15 cellular contexts compared by ENCODE assay signal in the genomic region with DNA sequence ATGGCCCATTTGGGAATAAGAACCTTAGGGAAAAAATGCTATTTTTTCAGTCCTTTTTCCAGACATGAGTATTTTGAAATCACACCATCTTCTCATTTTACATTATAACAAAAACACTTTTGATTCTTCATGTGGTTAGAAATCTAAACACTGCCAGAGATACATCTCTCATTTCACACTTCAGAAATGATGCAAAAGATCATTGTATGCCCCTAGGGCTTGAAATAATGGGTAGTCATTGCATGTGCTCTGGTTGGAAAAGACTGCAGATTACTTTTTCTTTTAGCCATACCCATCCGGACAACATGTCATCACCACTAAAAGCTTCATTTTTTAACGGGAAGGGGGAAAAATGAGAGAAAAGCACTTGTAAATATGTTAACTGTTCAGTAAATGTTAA.
A peak's percentile ranks its signal among the peaks of the same experiment; 100 is the strongest.
DNase-seq lines count a peak whose midpoint lies in the region; ATAC-seq lines count a peak whose summit lies in the region.
"Had no signal": no experiment of that assay in that cellular context is flagged by ENCODE, and none has a peak within 500 bp of the region (broad histone marks: within the 10 kb centered on the region; RNA-seq: fewer than 3 reads in every experiment).

No MANE protein-coding gene starts in this region.

- H3K27me3 Mint-ChIP-seq in T-helper 17 cell: no peaks in the 10 kb centered on the region
- H3K27me3 Mint-ChIP-seq: CD8-positive, alpha-beta memory T cell had no signal

- ATAC-seq in T-helper 17 cell: no peak
- no peak for ATAC-seq in activated CD4-positive, CD25-positive, alpha-beta regulatory T cell treated with anti-CD3 and anti-CD28 coated beads, Interleukin-2, amount 50 U/mL, for 24 hours

- no peaks in the 10 kb centered on the region for H3K9me3 ChIP-seq in T-helper 17 cell (ENCODE audit: control insufficient read depth, low read length, poor library complexity, severe bottlenecking)
- H3K9me3 ChIP-seq: BLaER1 had no signal

- H3K4me1 Mint-ChIP-seq in T-helper 17 cell: no peaks in the 10 kb centered on the region
- H3K4me1 Mint-ChIP-seq: CD8-positive, alpha-beta memory T cell had no signal

- H3K27ac Mint-ChIP-seq in T-helper 17 cell: no peak overlapping the region
- H3K27ac Mint-ChIP-seq: CD8-positive, alpha-beta memory T cell; GM23338 had no signal

- peak; percentile 47 for DNase-seq in NCI-H2107 treated with DMSO at 0.1 percent for 48 hours (lab: John Stamatoyannopoulos, UW; ENCODE audit: unreplicated experiment)
- no peak for DNase-seq in NCI-H2107 (lab: John Stamatoyannopoulos, UW)
- DNase-seq in NCI-H226: peak; percentile 43
- peak; percentile 84 for DNase-seq in fibroblast of gingiva (ENCODE audit: low read depth)
- no peak for DNase-seq in T-helper 17 cell
- DNase-seq in GM03348 (ENCODE audit: low spot score): no peak
- no peak for DNase-seq in stimulated activated naive CD4-positive, alpha-beta T cell (lab: John Stamatoyannopoulos, UW)
- DNase-seq: AML-193; CD8-positive, alpha-beta memory T cell; DMS53; H7; IMR-90 had no signal

- no peaks in the 10 kb centered on the region for H3K36me3 Mint-ChIP-seq in T-helper 17 cell (ENCODE audit: low read depth)
- H3K36me3 Mint-ChIP-seq: CD8-positive, alpha-beta memory T cell had no signal

- H3K4me3 Mint-ChIP-seq in T-helper 17 cell: no peak overlapping the region
- H3K4me3 Mint-ChIP-seq: CD8-positive, alpha-beta memory T cell; GM23338 had no signal

Comparison
In these comparisons a context has a peak if more than half of its experiments do, and no peak if none do; other contexts are left out.
1. DNase-seq: peak in NCI-H2107 treated with DMSO at 0.1 percent for 48 hours (single experiment), NCI-H226 (single experiment) and fibroblast of gingiva (single experiment); none in NCI-H2107 (single experiment), T-helper 17 cell (0 of 3), GM03348 (single experiment) and stimulated activated naive CD4-positive, alpha-beta T cell (0 of 6).